7 cellular contexts compared by ENCODE assay signal in the genomic region with DNA sequence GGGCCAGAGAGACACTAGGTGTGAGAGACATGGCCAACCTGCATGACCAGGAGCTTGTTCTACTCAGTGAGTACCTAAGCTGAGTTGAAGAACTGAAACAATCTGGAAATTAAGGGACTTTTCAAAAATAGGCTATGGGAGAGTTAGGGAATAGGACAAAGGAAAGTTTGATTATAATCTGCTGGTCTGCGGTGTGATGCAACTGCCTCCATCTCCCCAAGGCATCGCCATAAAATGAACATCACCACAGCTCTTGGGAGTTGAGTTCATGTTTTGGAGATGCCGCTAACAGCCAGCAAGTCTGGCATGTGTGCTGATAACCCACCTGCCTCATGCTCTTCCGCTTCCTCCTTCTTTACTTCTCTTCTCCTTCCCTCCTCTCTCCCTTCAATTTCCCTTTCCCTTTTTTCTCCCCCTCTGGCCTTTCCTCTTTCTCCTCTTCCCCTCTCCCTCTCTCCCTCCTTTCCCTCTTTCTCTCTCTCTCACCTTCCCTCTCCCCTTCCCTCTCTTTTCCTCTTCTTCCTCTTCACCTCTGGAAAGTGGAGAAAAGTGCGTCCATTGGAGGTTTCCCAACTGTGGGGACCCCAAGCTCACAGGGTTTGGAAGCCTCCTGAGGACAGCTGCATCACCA.
"Had no signal": no experiment of that assay in that cellular context is flagged by ENCODE, and none has a peak within 500 bp of the region (broad histone marks: within the 10 kb centered on the region; RNA-seq: fewer than 3 reads in every experiment).

No MANE protein-coding gene starts in this region.

- DNase-seq: H7, IMR-90, KBM-7 had no signal

- H3K27ac Mint-ChIP-seq: GM23338 had no signal

- H3K4me1 ChIP-seq: HAP-1 had no signal

- H3K9me3 Mint-ChIP-seq: GM23338 had no signal

- H3K36me3 ChIP-seq: HAP-1 had no signal

- H2AFZ ChIP-seq: GM23338 had no signal

- H3K4me3 ChIP-seq: HAP-1 had no signal

- H3K4me3 Mint-ChIP-seq: GM23338 had no signal

- H3K9me3 ChIP-seq: HAP-1 had no signal

- H3K4me2 ChIP-seq: KMS-11 had no signal

- H3K27ac ChIP-seq: KMS-11 had no signal

- H3K9ac ChIP-seq: KMS-11 had no signal

- ATAC-seq: GM23338, HCT116 had no signal
